In genomic region chr20:34132491-34132890, GRCh38 we compare ENCODE assay signal across 8 cellular contexts. TPM values are rescaled to one million over a fixed set of nuclear protein-coding genes. Genes with fewer than 3 reads are reported as not detected.
A peak's percentile ranks its signal among the peaks of the same experiment; 100 is the strongest.
DNase-seq lines count a peak whose midpoint lies in the region; ATAC-seq, FAIRE-seq and TF ChIP-seq lines count a peak whose summit lies in the region.
"Not testable (repeated sequence)": the region's sequence is repeated elsewhere in the genome, so short reads cannot be mapped to it uniquely, and the experiment has no call there.

No MANE protein-coding gene starts in this region.

- not testable (repeated sequence) for H3K36me3 ChIP-seq in GM23248 (ENCODE audit: low read depth); HepG2 (replicated peaks in 1 of 2; ENCODE audit: control insufficient read depth in 1 of 2, insufficient read depth in 2 of 2, low read length in 2 of 2); neutrophil; suprapubic skin

- not testable (repeated sequence) for DNase-seq in GM23248; HepG2 (ENCODE audit: low spot score); stimulated activated naive CD8-positive, alpha-beta T cell treated with anti-CD3 and anti-CD28 coated beads, Interleukin-15, amount 100 ng/mL, for 72 hours; suprapubic skin (ENCODE audit: low spot score in 2 of 2)
- peak; percentile 21 for DNase-seq in glutamatergic neuron
- peak in 2 of 3 donors; percentile 47 to 62 for DNase-seq in right cardiac atrium

- H3K4me3 ChIP-seq in GM23248: peak overlapping the region; percentile 58
- H3K4me3 ChIP-seq in right cardiac atrium (ENCODE audit: low read length); HepG2 (replicated peaks in 1 of 3; ENCODE audit: insufficient read depth in 1 of 3, low read depth in 2 of 3, low read length in 3 of 3): not testable (repeated sequence)
- H3K4me3 ChIP-seq in neutrophil (ENCODE audit: low read depth in 1 of 2, low read length in 1 of 2): peak overlapping the region in 1 of 2 experiments; percentile 42
- peak overlapping the region in 5 of 7 experiments; percentile 3 to 32 (median 8) for H3K4me3 ChIP-seq in skin epidermis
- H3K4me3 ChIP-seq in suprapubic skin: peak overlapping the region; percentile 34

- 10 to 24% methylated on average over 2 to 21 of the region's 26 CpGs for WGBS in GM23248 (ENCODE audit: low coverage in 1 of 2, low lambda C conversion rate in 2 of 2, missing lambda C conversion rate in 2 of 2), 2 experiments
- 93% methylated on average over 26 of the region's 26 CpGs for WGBS in right cardiac atrium
- over 99% methylated on average over 12 of the region's 26 CpGs for WGBS in HepG2 (ENCODE audit: low lambda C conversion rate)
- 95% methylated on average over 8 of the region's 26 CpGs for WGBS in suprapubic skin

- H3K9ac ChIP-seq in GM23248; HepG2 (ENCODE audit: insufficient read depth, low read depth, low read length): not testable (repeated sequence)

- H3K4me2 ChIP-seq in GM23248 (ENCODE audit: unreplicated experiment): peak overlapping the region; percentile 79
- not testable (repeated sequence) for H3K4me2 ChIP-seq in HepG2 (ENCODE audit: low read depth, low read length)

- not testable (repeated sequence) for TF ChIP-seq RAD21 in HepG2 (CRISPR knock-in tag; IDR thresholded peaks at IDR 0.05)

- not testable (repeated sequence) for H3K4me1 Mint-ChIP-seq in glutamatergic neuron (ENCODE audit: low read depth, unreplicated experiment); stimulated activated naive CD8-positive, alpha-beta T cell treated with anti-CD3 and anti-CD28 coated beads, Interleukin-15, amount 100 ng/mL, for 72 hours

- in situ Hi-C loops in GM23248 (cut with MboI); HepG2 (cut with HindIII; ENCODE audit: extremely low pct_ligation_motif_present, low pct_unique_long_range_greater_than_20kb): not testable (repeated sequence)

- ATAC-seq in right cardiac atrium, HepG2: not testable (repeated sequence)
- peak; percentile 57 for ATAC-seq in stimulated activated naive CD8-positive, alpha-beta T cell treated with anti-CD3 and anti-CD28 coated beads, Interleukin-15, amount 100 ng/mL, for 72 hours

- H3K9me3 Mint-ChIP-seq in glutamatergic neuron (ENCODE audit: unreplicated experiment); stimulated activated naive CD8-positive, alpha-beta T cell treated with anti-CD3 and anti-CD28 coated beads, Interleukin-15, amount 100 ng/mL, for 72 hours: not testable (repeated sequence)

- not testable (repeated sequence) for TF ChIP-seq CTCF in glutamatergic neuron (IDR thresholded peaks at IDR 0.05; ENCODE audit: partially characterized antibody, unreplicated experiment); HepG2 (CRISPR knock-in tag; IDR thresholded peaks at IDR 0.05); neutrophil (IDR thresholded peaks at IDR 0.05); suprapubic skin (IDR thresholded peaks at IDR 0.05)

- H4K20me1 ChIP-seq in GM23248 (ENCODE audit: insufficient read depth); HepG2 (ENCODE audit: insufficient read depth, low read length): not testable (repeated sequence)

- H3K4me1 ChIP-seq in GM23248 (ENCODE audit: insufficient read depth); right cardiac atrium (ENCODE audit: control insufficient read depth, insufficient read depth, low read length); suprapubic skin: not testable (repeated sequence)
- H3K4me1 ChIP-seq in HepG2 (ENCODE audit: insufficient read depth, low read length): peaks cover 58% of the 10 kb centered on the region
- H3K4me1 ChIP-seq in neutrophil (ENCODE audit: control insufficient read depth in 1 of 2, insufficient read depth in 1 of 2, low read depth in 1 of 2, low read length in 1 of 2): peaks cover 17 to 34% of the 10 kb centered on the region in 2 experiments

- H3F3A ChIP-seq in GM23248 (ENCODE audit: insufficient read depth): peaks cover 11% of the 10 kb centered on the region; the same call in 1 of the 2 replicates

- not testable (repeated sequence) for H3K9me2 ChIP-seq in GM23248 (ENCODE audit: insufficient read depth)

- not testable (repeated sequence) for H3K27ac Mint-ChIP-seq in glutamatergic neuron (ENCODE audit: unreplicated experiment); stimulated activated naive CD8-positive, alpha-beta T cell treated with anti-CD3 and anti-CD28 coated beads, Interleukin-15, amount 100 ng/mL, for 72 hours

- peak overlapping the region; percentile 73; the same call in 1 of the 2 replicates for H2AFZ ChIP-seq in GM23248
- H2AFZ ChIP-seq in HepG2 (ENCODE audit: low read length): not testable (repeated sequence)

- not testable (repeated sequence) for H3K27me3 Mint-ChIP-seq in glutamatergic neuron (ENCODE audit: unreplicated experiment); stimulated activated naive CD8-positive, alpha-beta T cell treated with anti-CD3 and anti-CD28 coated beads, Interleukin-15, amount 100 ng/mL, for 72 hours

- CTCF ChIA-PET in HepG2 (lab: Yijun Ruan, JAX; ENCODE audit: low intra/inter-chr PET ratio, low total read pairs): not testable (repeated sequence)

- not testable (repeated sequence) for FAIRE-seq in HepG2 (lab: Jason Lieb, UNC)

- not testable (repeated sequence) for H3K9me3 ChIP-seq in GM23248 (ENCODE audit: low read depth); right cardiac atrium (ENCODE audit: control insufficient read depth, low read length); neutrophil; suprapubic skin
- peaks cover 16% of the 10 kb centered on the region; the same call in 1 of the 2 replicates for H3K9me3 ChIP-seq in HepG2 (ENCODE audit: low read length)

- TF ChIP-seq EP300 in HepG2 (IDR thresholded peaks at IDR 0.05; ENCODE audit: low read depth in 2 of 2, low read length in 2 of 2); HepG2 (CRISPR knock-in tag; IDR thresholded peaks at IDR 0.05; ENCODE audit: borderline replicate concordance); suprapubic skin (IDR thresholded peaks at IDR 0.05): not testable (repeated sequence)

- not testable (repeated sequence) for BruUV-seq in HepG2 (replicated peaks; lab: Mats Ljungman, UMichigan)

- H3K27ac ChIP-seq in GM23248; right cardiac atrium (ENCODE audit: low read length): not testable (repeated sequence)
- H3K27ac ChIP-seq in HepG2 (ENCODE audit: extremely low read length, insufficient read depth, low read length) (peak overlapping the region; percentile 63), neutrophil (peak overlapping the region; percentile 76), skin epidermis (peak overlapping the region in 15 of 21 experiments; percentile 9 to 86 (median 62)), suprapubic skin (peak overlapping the region; percentile 76)

- not testable (repeated sequence) for H3K27me3 ChIP-seq in GM23248 (replicated peaks; ENCODE audit: insufficient read depth); right cardiac atrium (ENCODE audit: control insufficient read depth, insufficient read depth); HepG2 (ENCODE audit: control insufficient read depth in 1 of 2, insufficient read depth in 2 of 2, low read length in 2 of 2); neutrophil; suprapubic skin

- intact Hi-C loops in right cardiac atrium (cut with DNase I): loop anchor here in 1 of 4 donors (10.0 kb wide), 1 partner anchor 268 kb away; no protein-coding TSS in a partner anchor
- intact Hi-C loops in HepG2 (cut with micrococcal nuclease; ENCODE audit: unreplicated experiment): not testable (repeated sequence)

- H3K79me2 ChIP-seq in GM23248 (ENCODE audit: insufficient read depth); HepG2 (ENCODE audit: insufficient read depth, low read length): not testable (repeated sequence)

- H3K36me3 Mint-ChIP-seq in glutamatergic neuron (ENCODE audit: unreplicated experiment): not testable (repeated sequence)

- POLR2A ChIA-PET in HepG2 (lab: Yijun Ruan, JAX): interaction anchor here (0.6 to 1.2 kb wide), 2 partner anchors 20 to 139 kb away, joined by 3 to 17 read pairs; partner anchors contain the start of genes EIF2S2 and RALY

- TF ChIP-seq POLR2A in HepG2 (IDR thresholded peaks at IDR 0.05; ENCODE audit: insufficient read depth in 1 of 2, low read depth in 2 of 2, low read length in 2 of 2); suprapubic skin (IDR thresholded peaks at IDR 0.05): not testable (repeated sequence)

- not testable (repeated sequence) for H3K4me3 Mint-ChIP-seq in glutamatergic neuron (ENCODE audit: unreplicated experiment); stimulated activated naive CD8-positive, alpha-beta T cell treated with anti-CD3 and anti-CD28 coated beads, Interleukin-15, amount 100 ng/mL, for 72 hours

RNA-seq across cellular contexts. Expression of gene EIF2S2, which starts 20.4 kb away (rescaled TPM):
- total RNA-seq in GM23248 (2014; rRNA removed; shearing (Covaris generic)): 114 and 138 TPM in 2 replicates
- polyA plus RNA-seq in GM23248 (2016; fragmentation: Nextera tagmentation; extraction: Ambion mirVana): 109 and 114 TPM in 2 replicates
- 49.0 TPM for total RNA-seq in glutamatergic neuron (ENCODE audit: unreplicated experiment)
- total RNA-seq in right cardiac atrium: 10 to 100 TPM; 36.0 to 46.9 (median 39.5) TPM
- polyA plus RNA-seq in right cardiac atrium: 37.3 TPM
- total RNA-seq in HepG2 (2016; rRNA removed; fragmentation: Illumina TruSeq; extraction: Trizol): 213 and 316 TPM in 2 replicates
- 51.0 and 51.7 TPM in 2 replicates for total RNA-seq in HepG2 (2016; cell fraction: cytosol; rRNA removed; fragmentation: Illumina TruSeq; extraction: Trizol; ENCODE audit: low read depth)
- total RNA-seq in HepG2 (2016; cell fraction: insoluble cytoplasmic fraction; rRNA removed; fragmentation: Illumina TruSeq; extraction: Trizol): 208 and 329 TPM in 2 replicates
- 97.8 and 98.8 TPM in 2 replicates for total RNA-seq in HepG2 (2016; cell fraction: membrane; rRNA removed; fragmentation: Illumina TruSeq; extraction: Trizol)
- 76.0 and 84.1 TPM in 2 replicates for total RNA-seq in HepG2 (2016; cell fraction: nucleus; rRNA removed; fragmentation: Illumina TruSeq; extraction: Trizol)
- 102 and 126 TPM in 2 replicates for polyA plus RNA-seq in HepG2 (2011; rRNA removed)
- 63.0 and 92.8 TPM in 2 replicates for polyA plus RNA-seq in HepG2 (2011; cell fraction: cytosol; rRNA removed)
- polyA plus RNA-seq in HepG2 (2011; cell fraction: nucleus; rRNA removed): 22.9 and 30.3 TPM in 2 replicates
- 143 and 178 TPM in 2 replicates for polyA plus RNA-seq in HepG2 (2012)
- polyA plus RNA-seq in HepG2 (2016; cell fraction: cytosol; fragmentation: Illumina TruSeq; extraction: Trizol; ENCODE audit: low read depth): 36.0 and 36.2 TPM in 2 replicates
- 299 and 317 TPM in 2 replicates for polyA plus RNA-seq in HepG2 (2016; cell fraction: insoluble cytoplasmic fraction; fragmentation: Illumina TruSeq; extraction: Trizol; ENCODE audit: low read depth)
- polyA plus RNA-seq in HepG2 (2016; cell fraction: membrane; fragmentation: Illumina TruSeq; extraction: Trizol; ENCODE audit: low read depth): 66.5 and 67.3 TPM in 2 replicates
- polyA plus RNA-seq in HepG2 (2016; cell fraction: nucleus; fragmentation: Illumina TruSeq; extraction: Trizol; ENCODE audit: insufficient read depth, low read depth): 111 and 114 TPM in 2 replicates
- 27.1 and 39.1 TPM in 2 replicates for polyA minus RNA-seq in HepG2 (2011; rRNA and poly(A)+ RNA removed; ENCODE audit: low replicate concordance)
- polyA minus RNA-seq in HepG2 (2011; cell fraction: cytosol; rRNA and poly(A)+ RNA removed): 55.0 and 56.6 TPM in 2 replicates
- polyA minus RNA-seq in HepG2 (2011; cell fraction: nucleus; rRNA and poly(A)+ RNA removed): 34.4 and 37.0 TPM in 2 replicates
- total RNA-seq in suprapubic skin: 10 to 100 TPM; 23.7 to 38.8 (median 38.4) TPM
